ENCODE assay signal across 9 cellular contexts in genomic region chr1:204691328-204691730, GRCh38. TPM values are rescaled to one million over a fixed set of nuclear protein-coding genes. Genes with fewer than 3 reads are reported as not detected.
DNase-seq lines count a peak whose midpoint lies in the region; ATAC-seq, FAIRE-seq and TF ChIP-seq lines count a peak whose summit lies in the region.
"Not testable (repeated sequence)": the region's sequence is repeated elsewhere in the genome, so short reads cannot be mapped to it uniquely, and the experiment has no call there.
"Had no signal": no experiment of that assay in that cellular context is flagged by ENCODE, and none has a peak within 500 bp of the region (broad histone marks: within the 10 kb centered on the region; RNA-seq: fewer than 3 reads in every experiment).

No MANE protein-coding gene starts in this region.

- BruUV-seq in K562 (replicated peaks; lab: Mats Ljungman, UMichigan) = not testable (repeated sequence)

- TF ChIP-seq CTCF in OCI-LY3 (IDR thresholded peaks at IDR 0.05; ENCODE audit: low read depth, low read length); K562 (IDR thresholded peaks at IDR 0.05 in 2 of 3, conservative IDR thresholded peaks at IDR 0.05 in 1 of 3; ENCODE audit: insufficient read depth in 2 of 3, low read depth in 1 of 3, low read length in 3 of 3); foreskin fibroblast (IDR thresholded peaks at IDR 0.05; ENCODE audit: low read depth, low read length): not testable (repeated sequence)

- CTCF ChIA-PET in K562 (lab: Yijun Ruan, JAX; ENCODE audit: low intra/inter-chr PET ratio) = interaction anchor here (0.6 kb wide), 1 partner anchor 17 kb away, joined by 3 read pairs; no protein-coding TSS in a partner anchor

- in situ Hi-C loops in K562 (cut with MboI) = not testable (repeated sequence)

- peak; percentile 70 for TF ChIP-seq EP300 in K562 (IDR thresholded peaks at IDR 0.05; ENCODE audit: low read length)

- FAIRE-seq in K562 (lab: Jason Lieb, UNC) = not testable (repeated sequence)

- DNase-seq in EL (peak; percentile 10), GM19240 (ENCODE audit: insufficient read length, low spot score) (peak; percentile 62), K562 (ENCODE audit: extremely low read depth in 1 of 4, low spot score in 3 of 4) (peak in 2 of 4 experiments; percentile 59 to 63), foreskin fibroblast (peak; percentile 2 to 24)
- DNase-seq in activated CD4-positive, alpha-beta T cell treated with anti-CD3 and anti-CD28 coated beads, Interleukin-2, amount 10 ng/mL, durations not matched to agents 24 days and 14 days = peak; percentile 61

- not testable (repeated sequence) for H3K9me3 ChIP-seq in OCI-LY3 (ENCODE audit: insufficient read depth, low read length); K562 (replicated peaks; ENCODE audit: control insufficient read depth, insufficient read depth, low read depth, low read length)

- intact Hi-C loops in activated CD4-positive, alpha-beta T cell treated with anti-CD3 and anti-CD28 coated beads, Interleukin-2, amount 10 ng/mL, durations not matched to agents 24 days and 14 days (cut with micrococcal nuclease); K562 (cut with micrococcal nuclease): not testable (repeated sequence)

- not testable (repeated sequence) for TF ChIP-seq RAD21 in K562 (CRISPR knock-in tag; conservative IDR thresholded peaks at IDR 0.05 in 1 of 2, IDR thresholded peaks at IDR 0.05 in 1 of 2)

- H2AFZ ChIP-seq in OCI-LY3 (ENCODE audit: low read depth, low read length) = peak overlapping the region; percentile 7; the same call in 1 of the 2 replicates
- H2AFZ ChIP-seq in K562 (ENCODE audit: low read depth, low read length) = peak overlapping the region; percentile 86

- H3K9ac ChIP-seq in OCI-LY3 (ENCODE audit: low read length) = not testable (repeated sequence)
- H3K9ac ChIP-seq in K562 (ENCODE audit: insufficient read depth in 1 of 2, low read depth in 2 of 2, low read length in 2 of 2) = peak overlapping the region in 1 of 2 experiments; percentile 53; a peak in 2 of 4 replicates

- H3K36me3 Mint-ChIP-seq in activated CD4-positive, alpha-beta T cell treated with anti-CD3 and anti-CD28 coated beads, Interleukin-2, amount 10 ng/mL, durations not matched to agents 24 days and 14 days (ENCODE audit: low read depth) = not testable (repeated sequence)

- not testable (repeated sequence) for H3K9me3 Mint-ChIP-seq in activated CD4-positive, alpha-beta T cell treated with anti-CD3 and anti-CD28 coated beads, Interleukin-2, amount 10 ng/mL, durations not matched to agents 24 days and 14 days

- not testable (repeated sequence) for H3K4me3 ChIP-seq in OCI-LY3 (ENCODE audit: low read length); K562; foreskin fibroblast (ENCODE audit: low read depth in 1 of 2, low read length in 2 of 2)

- TF ChIP-seq POLR2A in K562 (conservative IDR thresholded peaks at IDR 0.05) = not testable (repeated sequence)

- ATAC-seq in HG03439 (IDR thresholded peaks at IDR 0.05; ENCODE audit: unreplicated experiment) (peak; percentile 52), K562 (0 out of 3 replicates have a peak, but pooled peaks have one; percentile 10)

- peaks cover 13% of the 10 kb centered on the region for H3K4me1 Mint-ChIP-seq in activated CD4-positive, alpha-beta T cell treated with anti-CD3 and anti-CD28 coated beads, Interleukin-2, amount 10 ng/mL, durations not matched to agents 24 days and 14 days

- not testable (repeated sequence) for H3K27ac ChIP-seq in OCI-LY3 (ENCODE audit: low read length)
- H3K27ac ChIP-seq in K562 (ENCODE audit: extremely low read depth, low read depth, low read length) = peak overlapping the region; percentile 64

- H3K36me3 ChIP-seq in OCI-LY3 (replicated peaks; ENCODE audit: low read depth, low read length); K562 (ENCODE audit: control insufficient read depth, insufficient read depth, low read length): not testable (repeated sequence)

- H3K4me2 ChIP-seq in OCI-LY3 (ENCODE audit: low read length) (peak overlapping the region; percentile 30), K562 (ENCODE audit: insufficient read depth, low read length) (peak overlapping the region; percentile 21; the same call in 1 of the 2 replicates)

- POLR2A ChIA-PET in K562 (lab: Yijun Ruan, JAX) = interaction anchor here (0.8 to 2.2 kb wide), 3 partner anchors 17 to 22 kb away, joined by 3 to 8 read pairs (median 4); no protein-coding TSS in a partner anchor

- H3K27me3 Mint-ChIP-seq in activated CD4-positive, alpha-beta T cell treated with anti-CD3 and anti-CD28 coated beads, Interleukin-2, amount 10 ng/mL, durations not matched to agents 24 days and 14 days = peaks cover 39% of the 10 kb centered on the region

- H3K4me1 ChIP-seq in OCI-LY3 (ENCODE audit: low read length) = not testable (repeated sequence)
- H3K4me1 ChIP-seq in K562 (replicated peaks in 1 of 2; ENCODE audit: control insufficient read depth in 2 of 2, insufficient read depth in 2 of 2, low read length in 2 of 2) = peaks cover 20 to 39% of the 10 kb centered on the region in 2 experiments

- H3K27me3 ChIP-seq in OCI-LY3 (ENCODE audit: low read depth, low read length) = peaks cover 28% of the 10 kb centered on the region
- H3K27me3 ChIP-seq in K562 (ENCODE audit: control insufficient read depth in 2 of 2, insufficient read depth in 2 of 2, low read length in 2 of 2) = not testable (repeated sequence)

- not testable (repeated sequence) for H3K9me1 ChIP-seq in K562 (ENCODE audit: control insufficient read depth, insufficient read depth, low read length)

- not testable (repeated sequence) for H3K79me2 ChIP-seq in OCI-LY3 (ENCODE audit: low read length); K562 (ENCODE audit: control insufficient read depth, insufficient read depth, low read length)

- WGBS in K562 (ENCODE audit: insufficient coverage, low coverage, missing lambda C conversion rate) = 37% methylated on average over 6 of the region's 6 CpGs

- H3K4me3 Mint-ChIP-seq in activated CD4-positive, alpha-beta T cell treated with anti-CD3 and anti-CD28 coated beads, Interleukin-2, amount 10 ng/mL, durations not matched to agents 24 days and 14 days = not testable (repeated sequence)

- H4K20me1 ChIP-seq in OCI-LY3 (ENCODE audit: insufficient read depth, low read length); K562 (replicated peaks; ENCODE audit: control insufficient read depth, insufficient read depth, low read length): not testable (repeated sequence)

- H3K27ac Mint-ChIP-seq in activated CD4-positive, alpha-beta T cell treated with anti-CD3 and anti-CD28 coated beads, Interleukin-2, amount 10 ng/mL, durations not matched to agents 24 days and 14 days = peak overlapping the region; percentile 16

TF ChIP-seq in K562, 482 proteins besides CTCF, POLR2A, EP300 and RAD21 (continues in another document):
- TF ChIP-seq SMARCA4 (IDR thresholded peaks at IDR 0.05) = peak; percentile 85
- TF ChIP-seq SMAD4 (CRISPR knock-in tag; conservative IDR thresholded peaks at IDR 0.05) = peak; percentile 56; the same call in 1 of the 2 replicates
- TF ChIP-seq MAFG (tag; conservative IDR thresholded peaks at IDR 0.05) = peak; percentile 99
- peak; percentile 74 for TF ChIP-seq PKNOX1 (IDR thresholded peaks at IDR 0.05)
- TF ChIP-seq MEIS2 (IDR thresholded peaks at IDR 0.05; ENCODE audit: partially characterized antibody) = peak; percentile 93
- TF ChIP-seq, protein P1, sequence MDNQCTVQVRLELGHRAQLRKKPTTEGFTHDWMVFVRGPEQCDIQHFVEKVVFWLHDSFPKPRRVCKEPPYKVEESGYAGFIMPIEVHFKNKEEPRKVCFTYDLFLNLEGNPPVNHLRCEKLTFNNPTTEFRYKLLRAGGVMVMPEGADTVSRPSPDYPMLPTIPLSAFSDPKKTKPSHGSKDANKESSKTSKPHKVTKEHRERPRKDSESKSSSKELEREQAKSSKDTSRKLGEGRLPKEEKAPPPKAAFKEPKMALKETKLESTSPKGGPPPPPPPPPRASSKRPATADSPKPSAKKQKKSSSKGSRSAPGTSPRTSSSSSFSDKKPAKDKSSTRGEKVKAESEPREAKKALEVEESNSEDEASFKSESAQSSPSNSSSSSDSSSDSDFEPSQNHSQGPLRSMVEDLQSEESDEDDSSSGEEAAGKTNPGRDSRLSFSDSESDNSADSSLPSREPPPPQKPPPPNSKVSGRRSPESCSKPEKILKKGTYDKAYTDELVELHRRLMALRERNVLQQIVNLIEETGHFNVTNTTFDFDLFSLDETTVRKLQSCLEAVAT (IDR thresholded peaks at IDR 0.05) = peak in 1 of 2 experiments; percentile 61; a peak in 1 of 4 replicates
- 0 out of 2 replicates have a peak, but pooled peaks have one; percentile 50 for TF ChIP-seq ZEB2 (IDR thresholded peaks at IDR 0.05)

RNA-seq across cellular contexts. Expression of gene LRRN2, which starts 5.8 kb away (rescaled TPM):
- 0.05 TPM in 1 of 2 replicates, not detected in the other for total RNA-seq in activated CD4-positive, alpha-beta T cell treated with anti-CD3 and anti-CD28 coated beads, Interleukin-2, amount 10 ng/mL, durations not matched to agents 24 days and 14 days
- total RNA-seq in K562 (2011; cell fraction: chromatin; rRNA removed; ENCODE audit: low replicate concordance) = 0.09 TPM in 1 of 2 replicates, not detected in the other
- total RNA-seq in K562 (2011; cell fraction: nucleolus; rRNA removed) = 0.17 TPM in 1 of 2 replicates, not detected in the other
- total RNA-seq in K562 (2011; cell fraction: nucleoplasm; rRNA removed) = not detected in 2 replicates
- 0.05 TPM in 1 of 2 replicates, not detected in the other for total RNA-seq in K562 (2014; rRNA removed)
- total RNA-seq in K562 (2014; rRNA removed; fragmentation: Illumina TruSeq; extraction: Trizol) = not detected in 2 replicates
- total RNA-seq in K562 (2015; rRNA removed; fragmentation: Illumina TruSeq; extraction: Trizol) = not detected in 2 replicates
- total RNA-seq in K562 (2021) = not detected in 2 replicates
- not detected in 2 replicates for polyA plus RNA-seq in K562 (2011; rRNA removed)
- polyA plus RNA-seq in K562 (2011; cell fraction: cytosol; rRNA removed) = 0.36 TPM in 1 of 2 replicates, not detected in the other
- not detected in 2 replicates for polyA plus RNA-seq in K562 (2011; cell fraction: nucleus; rRNA removed)
- polyA plus RNA-seq in K562 (2012) = 0.03 and 0.08 TPM in 2 replicates
- polyA plus RNA-seq in K562 (2014; fragmentation: Illumina TruSeq; extraction: Trizol) = 0.06 TPM in 1 of 2 replicates, not detected in the other
- not detected for polyA plus RNA-seq in K562 (2014; fragmentation: Nextera tagmentation; extraction: Ambion mirVana)
- not detected in 2 replicates for polyA plus RNA-seq in K562 (2014; rRNA removed)
- not detected in 2 replicates for polyA minus RNA-seq in K562 (2011; rRNA and poly(A)+ RNA removed)
- polyA minus RNA-seq in K562 (2011; cell fraction: cytosol; rRNA and poly(A)+ RNA removed) = not detected in 2 replicates
- not detected in 2 replicates for polyA minus RNA-seq in K562 (2011; cell fraction: nucleus; rRNA and poly(A)+ RNA removed)
- total RNA-seq: HT-29 had no signal
- polyA plus RNA-seq: AG04450 had no signal
